In the genomic region with DNA sequence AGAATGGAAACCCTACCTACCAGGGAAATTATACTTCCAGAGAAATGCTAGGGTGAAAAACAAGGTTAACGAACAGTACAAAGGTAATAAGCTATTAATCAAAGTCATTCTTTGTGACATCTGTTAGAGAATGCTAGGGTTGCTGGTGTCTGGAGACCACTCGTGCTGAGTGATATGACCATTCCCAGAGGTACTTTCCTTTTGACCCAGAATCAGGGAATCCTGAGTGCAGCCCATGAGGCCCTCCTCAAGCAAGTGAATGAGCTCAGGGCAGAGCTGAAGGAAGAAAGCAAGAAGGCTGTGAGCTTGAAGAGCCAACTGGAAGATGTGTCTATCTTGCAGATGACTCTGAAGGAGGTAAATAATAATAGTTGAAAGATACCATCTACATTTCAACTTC, we compare ENCODE assay signal across 24 cellular contexts. TPM values are rescaled to one million over a fixed set of nuclear protein-coding genes. Genes with fewer than 3 reads are reported as not detected.
A peak's percentile ranks its signal among the peaks of the same experiment; 100 is the strongest.
DNase-seq lines count a peak whose midpoint lies in the region; ATAC-seq, FAIRE-seq and TF ChIP-seq lines count a peak whose summit lies in the region.
"Had no signal": no experiment of that assay in that cellular context is flagged by ENCODE, and none has a peak within 500 bp of the region (broad histone marks: within the 10 kb centered on the region; RNA-seq: fewer than 3 reads in every experiment).

No MANE protein-coding gene starts in this region.

- 96% methylated on average over 2 of the region's 2 CpGs; no CpG with 5 or more reads in 1 of the 2 experiments for WGBS in H1 (ENCODE audit: extremely low coverage in 1 of 2, insufficient coverage in 1 of 2, insufficient read length in 1 of 2, insufficient replicate concordance in 2 of 2, low coverage in 1 of 2, low lambda C conversion rate in 2 of 2, missing lambda C conversion rate in 1 of 2), 2 experiments

- peaks cover 3% of the 10 kb centered on the region for H3K27me3 Mint-ChIP-seq in activated CD4-positive, alpha-beta T cell treated with anti-CD3 and anti-CD28 coated beads, Interleukin-2, amount 10 ng/mL, durations not matched to agents 24 days and 14 days
- H3K27me3 Mint-ChIP-seq: B cell had no signal

- H3K4me1 ChIP-seq in OCI-LY3 (ENCODE audit: low read length): peaks cover 30% of the 10 kb centered on the region
- peaks cover 2 to 9% (median 4%) of the 10 kb centered on the region in 4 experiments; a peak in 4 of 7 replicates for H3K4me1 ChIP-seq in H1 (replicated peaks in 1 of 4; ENCODE audit: control insufficient read depth in 3 of 4, insufficient read depth in 4 of 4, low read length in 3 of 4)
- no peaks in the 10 kb centered on the region for H3K4me1 ChIP-seq in osteoblast (ENCODE audit: insufficient read depth, low read length)

- no peak overlapping the region for H4K8ac ChIP-seq in H1 (ENCODE audit: extremely low read depth, insufficient read depth, low read length)

- H4K91ac ChIP-seq in H1 (replicated peaks; ENCODE audit: insufficient read length, low read length): no peak overlapping the region

- H3K4me3 Mint-ChIP-seq in activated CD4-positive, alpha-beta T cell treated with anti-CD3 and anti-CD28 coated beads, Interleukin-2, amount 10 ng/mL, durations not matched to agents 24 days and 14 days: no peak overlapping the region
- H3K4me3 Mint-ChIP-seq: B cell; CD4-positive, CD25-positive, alpha-beta regulatory T cell; CD8-positive, alpha-beta T cell had no signal

- peak; percentile 57 for DNase-seq in activated CD4-positive, alpha-beta T cell treated with anti-CD3 and anti-CD28 coated beads, Interleukin-2, amount 10 ng/mL, durations not matched to agents 24 days and 14 days
- no peak for DNase-seq in activated CD4-positive, alpha-beta T cell treated with anti-CD3 and anti-CD28 coated beads for 1 hour
- DNase-seq in H1 (ENCODE audit: low read depth in 1 of 2, low spot score in 2 of 2) (no peak), osteoblast (ENCODE audit: insufficient read length, low spot score, missing footprints) (peak; percentile 76), nucleus accumbens (lab: John Stamatoyannopoulos, UW) (no peak), epidermal melanocyte (ENCODE audit: insufficient read length, low spot score) (no peak)
- DNase-seq: Caco-2; CD4-positive, CD25-positive, alpha-beta regulatory T cell; CD8-positive, alpha-beta T cell; DMS153; DND-41; GM23248 had no signal

- H3K4me3 ChIP-seq in OCI-LY3 (ENCODE audit: low read length): no peak overlapping the region
- H3K4me3 ChIP-seq in H1 (ENCODE audit: extremely low read depth in 1 of 4, insufficient read depth in 2 of 4, low read depth in 3 of 4, low read length in 4 of 4): no peak overlapping the region
- H3K4me3 ChIP-seq in osteoblast (ENCODE audit: insufficient read depth, low read length): no peak overlapping the region
- H3K4me3 ChIP-seq: BLaER1, GM23248, HAP-1 had no signal

- H3K23ac ChIP-seq in H1 (ENCODE audit: insufficient read length): no peak overlapping the region

- TF ChIP-seq CTCF in OCI-LY3 (IDR thresholded peaks at IDR 0.05; ENCODE audit: low read depth, low read length): no peak
- TF ChIP-seq CTCF in H1 (IDR thresholded peaks at IDR 0.05; ENCODE audit: control extremely low read depth in 1 of 3, insufficient read depth in 1 of 3, low read depth in 1 of 3, low read length in 3 of 3): no peak
- no peak for TF ChIP-seq CTCF in osteoblast (IDR thresholded peaks at IDR 0.05; ENCODE audit: extremely low read depth, low read depth, low read length)

- H3K4me1 Mint-ChIP-seq in activated CD4-positive, alpha-beta T cell treated with anti-CD3 and anti-CD28 coated beads, Interleukin-2, amount 10 ng/mL, durations not matched to agents 24 days and 14 days: peaks cover 14% of the 10 kb centered on the region

- no peak overlapping the region for H3K4ac ChIP-seq in H1 (replicated peaks; ENCODE audit: insufficient read length, low read depth, low read length)

- intact Hi-C loops in activated CD4-positive, alpha-beta T cell treated with anti-CD3 and anti-CD28 coated beads, Interleukin-2, amount 10 ng/mL, durations not matched to agents 24 days and 14 days (cut with micrococcal nuclease): no loop called here

- peaks cover 2% of the 10 kb centered on the region for H3K23me2 ChIP-seq in H1 (ENCODE audit: low read depth, low read length)

- no peak overlapping the region for H3K18ac ChIP-seq in H1 (ENCODE audit: extremely low read depth, low read length)

- H2BK5ac ChIP-seq in H1 (ENCODE audit: low read depth, low read length): no peak overlapping the region

- peak overlapping the region; percentile 35; the same call in 1 of the 2 replicates for H3K4me2 ChIP-seq in OCI-LY3 (ENCODE audit: low read length)
- no peak overlapping the region for H3K4me2 ChIP-seq in H1 (ENCODE audit: insufficient read depth in 1 of 2, low read depth in 2 of 2, low read length in 2 of 2)
- H3K4me2 ChIP-seq in osteoblast (ENCODE audit: insufficient read depth, low read length): no peak overlapping the region
- H3K4me2 ChIP-seq: BLaER1 had no signal

- no peak overlapping the region for H4K5ac ChIP-seq in H1 (ENCODE audit: insufficient read length, low read depth, low read length)

- H3K27me3 ChIP-seq in OCI-LY3 (ENCODE audit: low read depth, low read length) (peaks cover 4% of the 10 kb centered on the region; the same call in 1 of the 2 replicates), H1 (replicated peaks in 1 of 4; ENCODE audit: control insufficient read depth in 3 of 4, extremely low read depth in 1 of 4, insufficient read depth in 3 of 4, low read length in 3 of 4) (no peaks in the 10 kb centered on the region), osteoblast (ENCODE audit: insufficient read depth, low read length) (peaks cover 30% of the 10 kb centered on the region)
- H3K27me3 ChIP-seq: BLaER1 had no signal

- H3K27ac Mint-ChIP-seq in activated CD4-positive, alpha-beta T cell treated with anti-CD3 and anti-CD28 coated beads, Interleukin-2, amount 10 ng/mL, durations not matched to agents 24 days and 14 days: no peak overlapping the region
- H3K27ac Mint-ChIP-seq: B cell; CD8-positive, alpha-beta T cell had no signal

- H2AK5ac ChIP-seq in H1 (ENCODE audit: low read depth, low read length): no peak overlapping the region

- TF ChIP-seq EP300 in H1 (IDR thresholded peaks at IDR 0.05; ENCODE audit: borderline replicate concordance in 1 of 2, low read depth in 2 of 2, low read length in 2 of 2): no peak

- POLR2A ChIA-PET in H1 (lab: Charles Lee; ENCODE audit: partially characterized antibody): interaction anchor here (0.6 to 2.2 kb wide), 11 partner anchors 9 to 71 kb away, joined by 3 to 12 read pairs (median 4); no protein-coding TSS in a partner anchor

- no peaks in the 10 kb centered on the region for H3K9me3 Mint-ChIP-seq in activated CD4-positive, alpha-beta T cell treated with anti-CD3 and anti-CD28 coated beads, Interleukin-2, amount 10 ng/mL, durations not matched to agents 24 days and 14 days
- H3K9me3 Mint-ChIP-seq: CD4-positive, CD25-positive, alpha-beta regulatory T cell; CD8-positive, alpha-beta T cell had no signal

- CTCF ChIA-PET in H1 (lab: Charles Lee; ENCODE audit: partially characterized antibody): interaction anchor here (1.1 to 3.2 kb wide), 4 partner anchors 8 to 21 kb away, joined by 3 to 10 read pairs (median 4); no protein-coding TSS in a partner anchor

- H3K56ac ChIP-seq in H1 (replicated peaks; ENCODE audit: insufficient read length, low read depth, low read length): no peak overlapping the region

- TF ChIP-seq POLR2A in H1 (IDR thresholded peaks at IDR 0.05; ENCODE audit: control extremely low read depth in 1 of 2, low read depth in 2 of 2, low read length in 2 of 2): no peak

- no peak overlapping the region for H3K27ac ChIP-seq in OCI-LY3 (ENCODE audit: low read length)
- H3K27ac ChIP-seq in H1 (ENCODE audit: low read depth, low read length): no peak overlapping the region
- H3K27ac ChIP-seq in osteoblast (ENCODE audit: low read depth, low read length): no peak overlapping the region
- H3K27ac ChIP-seq: 22Rv1, BLaER1, C4-2B, GM23248 had no signal

- H4K20me1 ChIP-seq in OCI-LY3 (ENCODE audit: insufficient read depth, low read length) (no peaks in the 10 kb centered on the region), H1 (replicated peaks in 1 of 2; ENCODE audit: control insufficient read depth in 1 of 2, insufficient read depth in 2 of 2, low read length in 2 of 2) (no peaks in the 10 kb centered on the region), osteoblast (ENCODE audit: insufficient read depth, low read length) (no peaks in the 10 kb centered on the region)
- H4K20me1 ChIP-seq: BLaER1 had no signal

- no peaks in the 10 kb centered on the region for H3K36me3 Mint-ChIP-seq in activated CD4-positive, alpha-beta T cell treated with anti-CD3 and anti-CD28 coated beads, Interleukin-2, amount 10 ng/mL, durations not matched to agents 24 days and 14 days (ENCODE audit: low read depth)
- H3K36me3 Mint-ChIP-seq: CD4-positive, CD25-positive, alpha-beta regulatory T cell; CD8-positive, alpha-beta T cell had no signal

- H2AFZ ChIP-seq in OCI-LY3 (ENCODE audit: low read depth, low read length) (peak overlapping the region; percentile 58), H1 (ENCODE audit: low read length) (peak overlapping the region; percentile 15; the same call in 1 of the 2 replicates), osteoblast (ENCODE audit: low read length) (no peak overlapping the region)
- H2AFZ ChIP-seq: GM23248 had no signal

- no peak for FAIRE-seq in H1 (lab: Jason Lieb, UNC)
- FAIRE-seq: A204.1, G401.6, GM12892, H54 had no signal

- H2BK20ac ChIP-seq in H1 (ENCODE audit: low read length): no peak overlapping the region

- H3K79me2 ChIP-seq in OCI-LY3 (ENCODE audit: low read length) (no peaks in the 10 kb centered on the region), H1 (ENCODE audit: control insufficient read depth in 1 of 2, insufficient read depth in 2 of 2, low read length in 2 of 2) (no peaks in the 10 kb centered on the region), osteoblast (ENCODE audit: insufficient read depth, low read length) (no peaks in the 10 kb centered on the region)

- H3K9me3 ChIP-seq in OCI-LY3 (ENCODE audit: insufficient read depth, low read length) (no peaks in the 10 kb centered on the region), H1 (ENCODE audit: insufficient read depth in 2 of 2, low read depth in 1 of 2, low read length in 1 of 2) (no peaks in the 10 kb centered on the region), osteoblast (ENCODE audit: low read depth, low read length) (no peaks in the 10 kb centered on the region)
- H3K9me3 ChIP-seq: BLaER1, Caco-2, HAP-1 had no signal

- TF ChIP-seq RAD21 in H1 (IDR thresholded peaks at IDR 0.05 in 1 of 2, conservative IDR thresholded peaks at IDR 0.05 in 1 of 2; ENCODE audit: low read depth in 2 of 2, low read length in 2 of 2): no peak

- ATAC-seq in HG03469 (IDR thresholded peaks at IDR 0.05; ENCODE audit: unreplicated experiment): no peak
- ATAC-seq: CD8-positive, alpha-beta T cell had no signal

- no peaks in the 10 kb centered on the region for H3K79me1 ChIP-seq in H1 (ENCODE audit: low read depth, low read length)

- H3K9ac ChIP-seq in OCI-LY3 (ENCODE audit: low read length): no peak overlapping the region
- H3K9ac ChIP-seq in H1 (replicated peaks in 1 of 4; ENCODE audit: extremely low read depth in 1 of 4, low read depth in 3 of 4, low read length in 3 of 4): no peak overlapping the region
- H3K9ac ChIP-seq: BLaER1, GM23248 had no signal

- H2BK15ac ChIP-seq in H1 (ENCODE audit: low read length): no peak overlapping the region

- no peak overlapping the region for H3K14ac ChIP-seq in H1 (ENCODE audit: insufficient read length)

- H2BK120ac ChIP-seq in H1 (replicated peaks; ENCODE audit: low read depth, low read length): no peak overlapping the region

- no peak overlapping the region for H2BK12ac ChIP-seq in H1 (ENCODE audit: low read depth, low read length)

- no peaks in the 10 kb centered on the region for H3K36me3 ChIP-seq in OCI-LY3 (replicated peaks; ENCODE audit: low read depth, low read length)
- H3K36me3 ChIP-seq in H1 (ENCODE audit: control insufficient read depth in 2 of 4, insufficient read depth in 4 of 4, low read length in 3 of 4): no peaks in the 10 kb centered on the region
- H3K36me3 ChIP-seq in osteoblast (ENCODE audit: insufficient read depth, low read length): no peaks in the 10 kb centered on the region
- H3K36me3 ChIP-seq: BLaER1, HAP-1 had no signal

RNA-seq across cellular contexts. Expression of a gene that starts 31.7 kb away (rescaled TPM):
- total RNA-seq in activated CD4-positive, alpha-beta T cell treated with anti-CD3 and anti-CD28 coated beads, Interleukin-2, amount 10 ng/mL, durations not matched to agents 24 days and 14 days: not detected in 2 replicates
- total RNA-seq in H1 (2021; fragmentation: NEBNext Ultra II Directional; extraction: Animal tissue kit (Norgen Biotek cat#: 25700)): 0.63 and 0.65 TPM in 2 replicates
- polyA plus RNA-seq in H1 (2011; rRNA removed): 0.35 and 0.36 TPM in 2 replicates
- polyA plus RNA-seq in H1 (2011; cell fraction: cytosol; rRNA removed): 0.72 TPM
- polyA plus RNA-seq in H1 (2011; cell fraction: nucleus; rRNA removed): 2.9 TPM
- polyA plus RNA-seq in H1 (2012, experiment 1 of 2): 0.42 to 1.3 TPM (median 0.80 TPM) in 4 replicates
- polyA plus RNA-seq in H1 (2012, experiment 2 of 2): not detected
- 0.41 TPM for polyA plus RNA-seq in H1 (2013, experiment 1 of 2)
- 0.57 TPM for polyA plus RNA-seq in H1 (2013, experiment 2 of 2)
- 0.39 and 0.73 TPM in 2 replicates for polyA minus RNA-seq in H1 (2011; rRNA and poly(A)+ RNA removed)
- 0.66 TPM for polyA minus RNA-seq in H1 (2011; cell fraction: cytosol; rRNA and poly(A)+ RNA removed)
- 1.4 TPM for polyA minus RNA-seq in H1 (2011; cell fraction: nucleus; rRNA and poly(A)+ RNA removed)
- total RNA-seq in osteoblast: under 0.01 TPM in 1 of 2 replicates, not detected in the other
- total RNA-seq: Caco-2; CD4-positive, CD25-positive, alpha-beta regulatory T cell; CD8-positive, alpha-beta T cell; GM23248 had no signal
- polyA plus RNA-seq: AG04450, GM23248 had no signal

RNA-seq across cellular contexts. Expression of a gene that starts 42.4 kb away (rescaled TPM):
- 1,009 and 1,054 TPM in 2 replicates for total RNA-seq in activated CD4-positive, alpha-beta T cell treated with anti-CD3 and anti-CD28 coated beads, Interleukin-2, amount 10 ng/mL, durations not matched to agents 24 days and 14 days
- total RNA-seq in H1 (2021; fragmentation: NEBNext Ultra II Directional; extraction: Animal tissue kit (Norgen Biotek cat#: 25700)): 1,203 and 1,207 TPM in 2 replicates
- 517 and 781 TPM in 2 replicates for polyA plus RNA-seq in H1 (2011; rRNA removed)
- polyA plus RNA-seq in H1 (2011; cell fraction: cytosol; rRNA removed): 991 TPM
- polyA plus RNA-seq in H1 (2011; cell fraction: nucleus; rRNA removed): 525 TPM
- polyA plus RNA-seq in H1 (2012, experiment 1 of 2): 1,009 to 1,132 TPM (median 1,111 TPM) in 4 replicates
- 778 TPM for polyA plus RNA-seq in H1 (2012, experiment 2 of 2)
- 1,012 TPM for polyA plus RNA-seq in H1 (2013, experiment 1 of 2)
- polyA plus RNA-seq in H1 (2013, experiment 2 of 2): 1,024 TPM
- polyA minus RNA-seq in H1 (2011; rRNA and poly(A)+ RNA removed): 1,077 and 1,234 TPM in 2 replicates
- 399 TPM for polyA minus RNA-seq in H1 (2011; cell fraction: cytosol; rRNA and poly(A)+ RNA removed)
- polyA minus RNA-seq in H1 (2011; cell fraction: nucleus; rRNA and poly(A)+ RNA removed): 779 TPM
- 402 and 446 TPM in 2 replicates for total RNA-seq in osteoblast

Comparison
In these comparisons a context has a peak if more than half of its experiments do, and no peak if none do; other contexts are left out.
1. DNase-seq: peak in activated CD4-positive, alpha-beta T cell treated with anti-CD3 and anti-CD28 coated beads, Interleukin-2, amount 10 ng/mL, durations not matched to agents 24 days and 14 days (single experiment) and osteoblast (single experiment); none in activated CD4-positive, alpha-beta T cell treated with anti-CD3 and anti-CD28 coated beads for 1 hour (single experiment), H1 (0 of 2), nucleus accumbens (0 of 56) and epidermal melanocyte (single experiment).